18 cellular contexts compared by ENCODE assay signal in the genomic region with DNA sequence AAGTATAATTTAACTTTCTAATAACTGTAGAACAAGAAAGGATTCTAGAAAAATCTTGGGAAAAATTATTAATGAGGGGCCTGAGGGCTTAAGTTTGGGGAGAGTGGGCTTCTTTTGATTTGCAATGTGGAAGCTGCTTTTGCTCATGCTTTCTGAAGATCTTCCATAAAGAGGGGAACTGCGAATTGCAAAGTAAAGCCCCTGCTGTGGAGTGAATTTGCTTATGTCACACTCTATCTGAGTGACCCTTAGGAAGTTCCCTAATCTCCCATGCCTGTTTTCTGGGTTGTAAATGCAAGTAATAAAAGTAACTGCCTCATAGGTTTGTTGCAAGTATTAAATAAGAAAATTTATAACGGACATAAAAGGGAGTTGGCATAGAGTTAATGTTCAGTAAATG.
"Had no signal": no experiment of that assay in that cellular context is flagged by ENCODE, and none has a peak within 500 bp of the region (broad histone marks: within the 10 kb centered on the region; RNA-seq: fewer than 3 reads in every experiment).

No MANE protein-coding gene starts in this region.

- H3K27me3 ChIP-seq: breast epithelium, suprapubic skin had no signal

- H3K4me1 ChIP-seq: breast epithelium, prostate gland had no signal

- H3K27ac ChIP-seq: prostate gland, suprapubic skin, VCaP had no signal

- H3K4me3 ChIP-seq: breast epithelium, prostate gland, suprapubic skin had no signal

- H3K36me3 ChIP-seq: breast epithelium, prostate gland, suprapubic skin had no signal

- DNase-seq: activated CD4-positive, alpha-beta memory T cell treated with anti-CD3 and anti-CD28 coated beads, Interleukin-2, amount 10 ng/mL, durations not matched to agents 7 days and 5 days; activated CD4-positive, alpha-beta T cell treated with anti-CD3 and anti-CD28 coated beads for 36 hours; activated gamma-delta T cell treated with Interleukin-2 at 50 U/mL for 16 hours; activated naive CD8-positive, alpha-beta T cell treated with anti-CD3 and anti-CD28 coated beads, Interleukin-2, amount 10 ng/mL, durations not matched to agents 7 days and 5 days; activated T-cell treated with anti-CD3 and anti-CD28 coated beads, Interleukin-2, amount 50 U/mL, for 72 hours; aorta; naive B cell; nucleus accumbens; stimulated activated CD4-positive, alpha-beta T cell treated with anti-CD3 and anti-CD28 coated beads, Interleukin-12 subunit alpha, Interleukin-12 subunit beta, amount 100 ng/mL, for 4 hours; stimulated activated naive CD8-positive, alpha-beta T cell treated with anti-CD3 and anti-CD28 coated beads, Interleukin-15, Interleukin-2, amounts not matched to agents 100 U/mL and 50 U/mL, for 24 hours; T-cell; T1000 had no signal

- H3K4me3 Mint-ChIP-seq: activated CD4-positive, alpha-beta memory T cell treated with anti-CD3 and anti-CD28 coated beads, Interleukin-2, amount 10 ng/mL, durations not matched to agents 7 days and 5 days; activated CD4-positive, alpha-beta T cell treated with anti-CD3 and anti-CD28 coated beads for 36 hours; activated naive CD8-positive, alpha-beta T cell treated with anti-CD3 and anti-CD28 coated beads, Interleukin-2, amount 10 ng/mL, durations not matched to agents 7 days and 5 days; activated T-cell treated with anti-CD3 and anti-CD28 coated beads, Interleukin-2, amount 50 U/mL, for 72 hours; naive B cell; T-cell had no signal

- H3K4me1 Mint-ChIP-seq: activated CD4-positive, alpha-beta T cell treated with anti-CD3 and anti-CD28 coated beads for 36 hours; activated naive CD8-positive, alpha-beta T cell treated with anti-CD3 and anti-CD28 coated beads, Interleukin-2, amount 10 ng/mL, durations not matched to agents 7 days and 5 days; naive B cell had no signal

- H3K9me3 ChIP-seq: breast epithelium, prostate gland, suprapubic skin had no signal

- FAIRE-seq: keratinocyte had no signal

- H3K36me3 Mint-ChIP-seq: activated naive CD8-positive, alpha-beta T cell treated with anti-CD3 and anti-CD28 coated beads, Interleukin-2, amount 10 ng/mL, durations not matched to agents 7 days and 5 days; naive B cell; T-cell; type B pancreatic cell had no signal

- H3K9me3 Mint-ChIP-seq: activated CD4-positive, alpha-beta memory T cell treated with anti-CD3 and anti-CD28 coated beads, Interleukin-2, amount 10 ng/mL, durations not matched to agents 7 days and 5 days; activated naive CD8-positive, alpha-beta T cell treated with anti-CD3 and anti-CD28 coated beads, Interleukin-2, amount 10 ng/mL, durations not matched to agents 7 days and 5 days; activated T-cell treated with anti-CD3 and anti-CD28 coated beads, Interleukin-2, amount 50 U/mL, for 72 hours; naive B cell; T-cell; type B pancreatic cell had no signal

- H3K27me3 Mint-ChIP-seq: activated CD4-positive, alpha-beta memory T cell treated with anti-CD3 and anti-CD28 coated beads, Interleukin-2, amount 10 ng/mL, durations not matched to agents 7 days and 5 days; naive B cell; T-cell; type B pancreatic cell had no signal

- H3K27ac Mint-ChIP-seq: activated CD4-positive, alpha-beta memory T cell treated with anti-CD3 and anti-CD28 coated beads, Interleukin-2, amount 10 ng/mL, durations not matched to agents 7 days and 5 days; activated CD4-positive, alpha-beta T cell treated with anti-CD3 and anti-CD28 coated beads for 36 hours; activated naive CD8-positive, alpha-beta T cell treated with anti-CD3 and anti-CD28 coated beads, Interleukin-2, amount 10 ng/mL, durations not matched to agents 7 days and 5 days; activated T-cell treated with anti-CD3 and anti-CD28 coated beads, Interleukin-2, amount 50 U/mL, for 72 hours; naive B cell; T-cell; type B pancreatic cell had no signal

- ATAC-seq: activated CD4-positive, alpha-beta T cell treated with anti-CD3 and anti-CD28 coated beads for 36 hours; activated T-cell treated with anti-CD3 and anti-CD28 coated beads, Interleukin-2, amount 50 U/mL, for 72 hours; stimulated activated naive CD8-positive, alpha-beta T cell treated with anti-CD3 and anti-CD28 coated beads, Interleukin-15, Interleukin-2, amounts not matched to agents 100 U/mL and 50 U/mL, for 24 hours; T-cell had no signal
